ENCODE assay signal across 1 cellular context in the genomic region with DNA sequence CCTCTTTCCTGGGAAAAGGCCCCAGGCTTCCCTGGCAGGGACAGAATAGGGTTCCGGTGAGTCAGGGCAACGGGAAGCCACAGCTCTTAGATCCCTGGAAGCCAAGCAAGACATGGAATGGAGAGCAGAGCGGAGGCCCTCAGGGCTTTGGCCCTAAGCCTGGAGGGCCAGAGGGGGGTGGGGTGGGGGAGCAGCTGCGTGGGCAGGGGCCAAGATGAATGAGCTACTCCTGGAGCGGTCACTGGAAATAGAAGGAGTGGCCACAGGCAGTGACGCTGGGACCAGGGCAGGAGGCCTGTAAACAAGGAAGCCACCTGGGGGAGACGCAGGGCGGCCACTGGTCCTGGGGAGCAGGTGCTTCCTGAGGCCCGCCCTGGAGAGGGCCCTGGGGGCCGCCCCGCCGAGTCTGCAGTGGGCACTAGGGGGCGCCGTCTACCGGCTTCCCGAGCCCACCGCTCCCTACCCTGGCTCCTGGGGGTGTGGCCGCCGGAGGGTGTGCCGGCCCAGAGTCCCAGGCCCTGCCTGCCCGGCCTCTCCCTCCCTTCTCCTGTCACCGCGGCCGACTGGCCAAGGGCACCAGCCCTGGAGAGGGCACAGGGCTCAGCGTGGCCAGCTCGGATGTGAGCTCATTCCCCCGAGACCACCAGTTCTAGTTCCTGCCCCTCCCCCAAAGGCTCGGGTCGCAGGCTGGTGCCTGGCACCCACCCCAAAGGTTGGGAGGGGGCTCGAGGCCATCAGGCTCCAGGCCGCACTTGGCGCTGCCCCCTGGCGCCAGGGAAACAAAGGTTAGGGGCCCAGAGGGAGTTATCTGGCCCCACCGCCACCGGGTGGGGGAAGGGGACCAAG.
TF ChIP-seq lines count a peak whose summit lies in the region.

No MANE protein-coding gene starts in this region.

TF ChIP-seq in WTC11, 78 proteins besides CTCF, POLR2A, EP300 and RAD21 (continued from another document and continues in another):
- TF ChIP-seq, protein P1, sequence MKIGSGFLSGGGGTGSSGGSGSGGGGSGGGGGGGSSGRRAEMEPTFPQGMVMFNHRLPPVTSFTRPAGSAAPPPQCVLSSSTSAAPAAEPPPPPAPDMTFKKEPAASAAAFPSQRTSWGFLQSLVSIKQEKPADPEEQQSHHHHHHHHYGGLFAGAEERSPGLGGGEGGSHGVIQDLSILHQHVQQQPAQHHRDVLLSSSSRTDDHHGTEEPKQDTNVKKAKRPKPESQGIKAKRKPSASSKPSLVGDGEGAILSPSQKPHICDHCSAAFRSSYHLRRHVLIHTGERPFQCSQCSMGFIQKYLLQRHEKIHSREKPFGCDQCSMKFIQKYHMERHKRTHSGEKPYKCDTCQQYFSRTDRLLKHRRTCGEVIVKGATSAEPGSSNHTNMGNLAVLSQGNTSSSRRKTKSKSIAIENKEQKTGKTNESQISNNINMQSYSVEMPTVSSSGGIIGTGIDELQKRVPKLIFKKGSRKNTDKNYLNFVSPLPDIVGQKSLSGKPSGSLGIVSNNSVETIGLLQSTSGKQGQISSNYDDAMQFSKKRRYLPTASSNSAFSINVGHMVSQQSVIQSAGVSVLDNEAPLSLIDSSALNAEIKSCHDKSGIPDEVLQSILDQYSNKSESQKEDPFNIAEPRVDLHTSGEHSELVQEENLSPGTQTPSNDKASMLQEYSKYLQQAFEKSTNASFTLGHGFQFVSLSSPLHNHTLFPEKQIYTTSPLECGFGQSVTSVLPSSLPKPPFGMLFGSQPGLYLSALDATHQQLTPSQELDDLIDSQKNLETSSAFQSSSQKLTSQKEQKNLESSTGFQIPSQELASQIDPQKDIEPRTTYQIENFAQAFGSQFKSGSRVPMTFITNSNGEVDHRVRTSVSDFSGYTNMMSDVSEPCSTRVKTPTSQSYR (CRISPR knock-in tag; IDR thresholded peaks at IDR 0.05) = peak; percentile 78; the same call in 1 of the 2 replicates
- TF ChIP-seq FOXK1 (CRISPR knock-in tag; IDR thresholded peaks at IDR 0.05) = 0 out of 2 replicates have a peak, but pooled peaks have one; percentile 13
- TF ChIP-seq JAZF1 (CRISPR knock-in tag; IDR thresholded peaks at IDR 0.05) = no peak
- TF ChIP-seq OVOL2 (CRISPR knock-in tag; IDR thresholded peaks at IDR 0.05; ENCODE audit: borderline replicate concordance) = no peak
- TF ChIP-seq, protein P2, sequence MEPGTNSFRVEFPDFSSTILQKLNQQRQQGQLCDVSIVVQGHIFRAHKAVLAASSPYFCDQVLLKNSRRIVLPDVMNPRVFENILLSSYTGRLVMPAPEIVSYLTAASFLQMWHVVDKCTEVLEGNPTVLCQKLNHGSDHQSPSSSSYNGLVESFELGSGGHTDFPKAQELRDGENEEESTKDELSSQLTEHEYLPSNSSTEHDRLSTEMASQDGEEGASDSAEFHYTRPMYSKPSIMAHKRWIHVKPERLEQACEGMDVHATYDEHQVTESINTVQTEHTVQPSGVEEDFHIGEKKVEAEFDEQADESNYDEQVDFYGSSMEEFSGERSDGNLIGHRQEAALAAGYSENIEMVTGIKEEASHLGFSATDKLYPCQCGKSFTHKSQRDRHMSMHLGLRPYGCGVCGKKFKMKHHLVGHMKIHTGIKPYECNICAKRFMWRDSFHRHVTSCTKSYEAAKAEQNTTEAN (CRISPR knock-in tag; IDR thresholded peaks at IDR 0.05) = no peak
- TF ChIP-seq, protein P3, sequence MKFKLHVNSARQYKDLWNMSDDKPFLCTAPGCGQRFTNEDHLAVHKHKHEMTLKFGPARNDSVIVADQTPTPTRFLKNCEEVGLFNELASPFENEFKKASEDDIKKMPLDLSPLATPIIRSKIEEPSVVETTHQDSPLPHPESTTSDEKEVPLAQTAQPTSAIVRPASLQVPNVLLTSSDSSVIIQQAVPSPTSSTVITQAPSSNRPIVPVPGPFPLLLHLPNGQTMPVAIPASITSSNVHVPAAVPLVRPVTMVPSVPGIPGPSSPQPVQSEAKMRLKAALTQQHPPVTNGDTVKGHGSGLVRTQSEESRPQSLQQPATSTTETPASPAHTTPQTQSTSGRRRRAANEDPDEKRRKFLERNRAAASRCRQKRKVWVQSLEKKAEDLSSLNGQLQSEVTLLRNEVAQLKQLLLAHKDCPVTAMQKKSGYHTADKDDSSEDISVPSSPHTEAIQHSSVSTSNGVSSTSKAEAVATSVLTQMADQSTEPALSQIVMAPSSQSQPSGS (CRISPR knock-in tag; IDR thresholded peaks at IDR 0.05; ENCODE audit: borderline replicate concordance, low read depth) = no peak
- no peak for TF ChIP-seq ZNF671 (CRISPR knock-in tag; IDR thresholded peaks at IDR 0.05)
- TF ChIP-seq SP1 (CRISPR knock-in tag; conservative IDR thresholded peaks at IDR 0.05) = peak; percentile 69
- no peak for TF ChIP-seq ZNF263 (CRISPR knock-in tag; IDR thresholded peaks at IDR 0.05; ENCODE audit: low read depth)
- TF ChIP-seq, protein P4, sequence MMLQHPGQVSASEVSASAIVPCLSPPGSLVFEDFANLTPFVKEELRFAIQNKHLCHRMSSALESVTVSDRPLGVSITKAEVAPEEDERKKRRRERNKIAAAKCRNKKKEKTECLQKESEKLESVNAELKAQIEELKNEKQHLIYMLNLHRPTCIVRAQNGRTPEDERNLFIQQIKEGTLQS (CRISPR knock-in tag; conservative IDR thresholded peaks at IDR 0.05) = no peak
- TF ChIP-seq EMX1 (CRISPR knock-in tag; IDR thresholded peaks at IDR 0.05) = no peak
- TF ChIP-seq KAT7 (CRISPR knock-in tag; IDR thresholded peaks at IDR 0.05; ENCODE audit: borderline replicate concordance) = no peak
- TF ChIP-seq ESRRA (CRISPR knock-in tag; IDR thresholded peaks at IDR 0.05; ENCODE audit: borderline replicate concordance) = no peak; the same call in 1 of the 2 replicates
- TF ChIP-seq, protein P5, sequence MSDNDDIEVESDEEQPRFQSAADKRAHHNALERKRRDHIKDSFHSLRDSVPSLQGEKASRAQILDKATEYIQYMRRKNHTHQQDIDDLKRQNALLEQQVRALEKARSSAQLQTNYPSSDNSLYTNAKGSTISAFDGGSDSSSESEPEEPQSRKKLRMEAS (CRISPR knock-in tag; IDR thresholded peaks at IDR 0.05) = peak; percentile 51; the same call in 1 of the 2 replicates
- TF ChIP-seq RELA (CRISPR knock-in tag; IDR thresholded peaks at IDR 0.05; ENCODE audit: borderline replicate concordance) = no peak
- TF ChIP-seq, protein P6, sequence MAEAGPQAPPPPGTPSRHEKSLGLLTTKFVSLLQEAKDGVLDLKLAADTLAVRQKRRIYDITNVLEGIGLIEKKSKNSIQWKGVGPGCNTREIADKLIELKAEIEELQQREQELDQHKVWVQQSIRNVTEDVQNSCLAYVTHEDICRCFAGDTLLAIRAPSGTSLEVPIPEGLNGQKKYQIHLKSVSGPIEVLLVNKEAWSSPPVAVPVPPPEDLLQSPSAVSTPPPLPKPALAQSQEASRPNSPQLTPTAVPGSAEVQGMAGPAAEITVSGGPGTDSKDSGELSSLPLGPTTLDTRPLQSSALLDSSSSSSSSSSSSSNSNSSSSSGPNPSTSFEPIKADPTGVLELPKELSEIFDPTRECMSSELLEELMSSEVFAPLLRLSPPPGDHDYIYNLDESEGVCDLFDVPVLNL (CRISPR knock-in tag; IDR thresholded peaks at IDR 0.05; ENCODE audit: borderline replicate concordance, low read depth) = no peak
- TF ChIP-seq, protein P7, sequence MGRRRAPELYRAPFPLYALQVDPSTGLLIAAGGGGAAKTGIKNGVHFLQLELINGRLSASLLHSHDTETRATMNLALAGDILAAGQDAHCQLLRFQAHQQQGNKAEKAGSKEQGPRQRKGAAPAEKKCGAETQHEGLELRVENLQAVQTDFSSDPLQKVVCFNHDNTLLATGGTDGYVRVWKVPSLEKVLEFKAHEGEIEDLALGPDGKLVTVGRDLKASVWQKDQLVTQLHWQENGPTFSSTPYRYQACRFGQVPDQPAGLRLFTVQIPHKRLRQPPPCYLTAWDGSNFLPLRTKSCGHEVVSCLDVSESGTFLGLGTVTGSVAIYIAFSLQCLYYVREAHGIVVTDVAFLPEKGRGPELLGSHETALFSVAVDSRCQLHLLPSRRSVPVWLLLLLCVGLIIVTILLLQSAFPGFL (CRISPR knock-in tag; IDR thresholded peaks at IDR 0.05; ENCODE audit: borderline replicate concordance) = no peak
- TF ChIP-seq SOX15 (CRISPR knock-in tag; IDR thresholded peaks at IDR 0.05) = no peak
- no peak for TF ChIP-seq NR2C2 (CRISPR knock-in tag; IDR thresholded peaks at IDR 0.05)
- TF ChIP-seq, protein P8, sequence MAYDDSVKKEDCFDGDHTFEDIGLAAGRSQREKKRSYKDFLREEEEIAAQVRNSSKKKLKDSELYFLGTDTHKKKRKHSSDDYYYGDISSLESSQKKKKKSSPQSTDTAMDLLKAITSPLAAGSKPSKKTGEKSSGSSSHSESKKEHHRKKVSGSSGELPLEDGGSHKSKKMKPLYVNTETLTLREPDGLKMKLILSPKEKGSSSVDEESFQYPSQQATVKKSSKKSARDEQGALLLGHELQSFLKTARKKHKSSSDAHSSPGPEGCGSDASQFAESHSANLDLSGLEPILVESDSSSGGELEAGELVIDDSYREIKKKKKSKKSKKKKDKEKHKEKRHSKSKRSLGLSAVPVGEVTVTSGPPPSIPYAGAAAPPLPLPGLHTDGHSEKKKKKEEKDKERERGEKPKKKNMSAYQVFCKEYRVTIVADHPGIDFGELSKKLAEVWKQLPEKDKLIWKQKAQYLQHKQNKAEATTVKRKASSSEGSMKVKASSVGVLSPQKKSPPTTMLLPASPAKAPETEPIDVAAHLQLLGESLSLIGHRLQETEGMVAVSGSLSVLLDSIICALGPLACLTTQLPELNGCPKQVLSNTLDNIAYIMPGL (CRISPR knock-in tag; IDR thresholded peaks at IDR 0.05) = peak; percentile 90
- peak; percentile 53; the same call in 1 of the 2 replicates for TF ChIP-seq TEAD1 (CRISPR knock-in tag; IDR thresholded peaks at IDR 0.05)
- peak; percentile 22; the same call in 1 of the 2 replicates for TF ChIP-seq MYBL2 (CRISPR knock-in tag; IDR thresholded peaks at IDR 0.05)
- no peak for TF ChIP-seq SMAD3 (CRISPR knock-in tag; IDR thresholded peaks at IDR 0.05; ENCODE audit: borderline replicate concordance)
- TF ChIP-seq, protein P9, sequence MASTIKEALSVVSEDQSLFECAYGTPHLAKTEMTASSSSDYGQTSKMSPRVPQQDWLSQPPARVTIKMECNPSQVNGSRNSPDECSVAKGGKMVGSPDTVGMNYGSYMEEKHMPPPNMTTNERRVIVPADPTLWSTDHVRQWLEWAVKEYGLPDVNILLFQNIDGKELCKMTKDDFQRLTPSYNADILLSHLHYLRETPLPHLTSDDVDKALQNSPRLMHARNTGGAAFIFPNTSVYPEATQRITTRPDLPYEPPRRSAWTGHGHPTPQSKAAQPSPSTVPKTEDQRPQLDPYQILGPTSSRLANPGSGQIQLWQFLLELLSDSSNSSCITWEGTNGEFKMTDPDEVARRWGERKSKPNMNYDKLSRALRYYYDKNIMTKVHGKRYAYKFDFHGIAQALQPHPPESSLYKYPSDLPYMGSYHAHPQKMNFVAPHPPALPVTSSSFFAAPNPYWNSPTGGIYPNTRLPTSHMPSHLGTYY (CRISPR knock-in tag; IDR thresholded peaks at IDR 0.05) = no peak
- 0 out of 2 replicates have a peak, but pooled peaks have one; percentile 15 for TF ChIP-seq ZBTB21 (CRISPR knock-in tag; IDR thresholded peaks at IDR 0.05; ENCODE audit: borderline replicate concordance)
- no peak for TF ChIP-seq CREB1 (CRISPR knock-in tag; IDR thresholded peaks at IDR 0.05)
- TF ChIP-seq ZNF396 (CRISPR knock-in tag; IDR thresholded peaks at IDR 0.05; ENCODE audit: borderline replicate concordance) = no peak
- TF ChIP-seq, protein P10, sequence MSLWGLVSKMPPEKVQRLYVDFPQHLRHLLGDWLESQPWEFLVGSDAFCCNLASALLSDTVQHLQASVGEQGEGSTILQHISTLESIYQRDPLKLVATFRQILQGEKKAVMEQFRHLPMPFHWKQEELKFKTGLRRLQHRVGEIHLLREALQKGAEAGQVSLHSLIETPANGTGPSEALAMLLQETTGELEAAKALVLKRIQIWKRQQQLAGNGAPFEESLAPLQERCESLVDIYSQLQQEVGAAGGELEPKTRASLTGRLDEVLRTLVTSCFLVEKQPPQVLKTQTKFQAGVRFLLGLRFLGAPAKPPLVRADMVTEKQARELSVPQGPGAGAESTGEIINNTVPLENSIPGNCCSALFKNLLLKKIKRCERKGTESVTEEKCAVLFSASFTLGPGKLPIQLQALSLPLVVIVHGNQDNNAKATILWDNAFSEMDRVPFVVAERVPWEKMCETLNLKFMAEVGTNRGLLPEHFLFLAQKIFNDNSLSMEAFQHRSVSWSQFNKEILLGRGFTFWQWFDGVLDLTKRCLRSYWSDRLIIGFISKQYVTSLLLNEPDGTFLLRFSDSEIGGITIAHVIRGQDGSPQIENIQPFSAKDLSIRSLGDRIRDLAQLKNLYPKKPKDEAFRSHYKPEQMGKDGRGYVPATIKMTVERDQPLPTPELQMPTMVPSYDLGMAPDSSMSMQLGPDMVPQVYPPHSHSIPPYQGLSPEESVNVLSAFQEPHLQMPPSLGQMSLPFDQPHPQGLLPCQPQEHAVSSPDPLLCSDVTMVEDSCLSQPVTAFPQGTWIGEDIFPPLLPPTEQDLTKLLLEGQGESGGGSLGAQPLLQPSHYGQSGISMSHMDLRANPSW (CRISPR knock-in tag; conservative IDR thresholded peaks at IDR 0.05; ENCODE audit: low read depth) = no peak
- no peak for TF ChIP-seq TP53 (CRISPR knock-in tag; IDR thresholded peaks at IDR 0.05)
- peak; percentile 96 for TF ChIP-seq ZNF121 (CRISPR knock-in tag; IDR thresholded peaks at IDR 0.05)
- TF ChIP-seq, protein P11, sequence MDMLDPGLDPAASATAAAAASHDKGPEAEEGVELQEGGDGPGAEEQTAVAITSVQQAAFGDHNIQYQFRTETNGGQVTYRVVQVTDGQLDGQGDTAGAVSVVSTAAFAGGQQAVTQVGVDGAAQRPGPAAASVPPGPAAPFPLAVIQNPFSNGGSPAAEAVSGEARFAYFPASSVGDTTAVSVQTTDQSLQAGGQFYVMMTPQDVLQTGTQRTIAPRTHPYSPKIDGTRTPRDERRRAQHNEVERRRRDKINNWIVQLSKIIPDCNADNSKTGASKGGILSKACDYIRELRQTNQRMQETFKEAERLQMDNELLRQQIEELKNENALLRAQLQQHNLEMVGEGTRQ (CRISPR knock-in tag; IDR thresholded peaks at IDR 0.05) = no peak
- TF ChIP-seq CREM (CRISPR knock-in tag; IDR thresholded peaks at IDR 0.05) = peak; percentile 69; the same call in 1 of the 2 replicates
- TF ChIP-seq ZNF423 (CRISPR knock-in tag; IDR thresholded peaks at IDR 0.05) = peak; percentile 88
- TF ChIP-seq, protein P12, sequence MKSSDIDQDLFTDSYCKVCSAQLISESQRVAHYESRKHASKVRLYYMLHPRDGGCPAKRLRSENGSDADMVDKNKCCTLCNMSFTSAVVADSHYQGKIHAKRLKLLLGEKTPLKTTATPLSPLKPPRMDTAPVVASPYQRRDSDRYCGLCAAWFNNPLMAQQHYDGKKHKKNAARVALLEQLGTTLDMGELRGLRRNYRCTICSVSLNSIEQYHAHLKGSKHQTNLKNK (CRISPR knock-in tag; IDR thresholded peaks at IDR 0.05) = no peak; the same call in 1 of the 2 replicates
- TF ChIP-seq NFE2L1 (CRISPR knock-in tag; IDR thresholded peaks at IDR 0.05) = no peak
- TF ChIP-seq HMGA2 (CRISPR knock-in tag; IDR thresholded peaks at IDR 0.05) = no peak
- TF ChIP-seq, protein P13, sequence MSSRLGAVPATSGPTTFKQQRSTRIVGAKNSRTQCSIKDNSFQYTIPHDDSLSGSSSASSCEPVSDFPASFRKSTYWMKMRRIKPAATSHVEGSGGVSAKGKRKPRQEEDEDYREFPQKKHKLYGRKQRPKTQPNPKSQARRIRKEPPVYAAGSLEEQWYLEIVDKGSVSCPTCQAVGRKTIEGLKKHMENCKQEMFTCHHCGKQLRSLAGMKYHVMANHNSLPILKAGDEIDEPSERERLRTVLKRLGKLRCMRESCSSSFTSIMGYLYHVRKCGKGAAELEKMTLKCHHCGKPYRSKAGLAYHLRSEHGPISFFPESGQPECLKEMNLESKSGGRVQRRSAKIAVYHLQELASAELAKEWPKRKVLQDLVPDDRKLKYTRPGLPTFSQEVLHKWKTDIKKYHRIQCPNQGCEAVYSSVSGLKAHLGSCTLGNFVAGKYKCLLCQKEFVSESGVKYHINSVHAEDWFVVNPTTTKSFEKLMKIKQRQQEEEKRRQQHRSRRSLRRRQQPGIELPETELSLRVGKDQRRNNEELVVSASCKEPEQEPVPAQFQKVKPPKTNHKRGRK (CRISPR knock-in tag; IDR thresholded peaks at IDR 0.05; ENCODE audit: borderline replicate concordance) = no peak
- TF ChIP-seq NFATC4 (CRISPR knock-in tag; IDR thresholded peaks at IDR 0.05) = no peak
- no peak for TF ChIP-seq JUN (CRISPR knock-in tag; IDR thresholded peaks at IDR 0.05)
- no peak for TF ChIP-seq IRF2 (CRISPR knock-in tag; IDR thresholded peaks at IDR 0.05; ENCODE audit: borderline replicate concordance, low read depth)
